Comparison of ENCODE assay signal across 20 cellular contexts in the genomic region with DNA sequence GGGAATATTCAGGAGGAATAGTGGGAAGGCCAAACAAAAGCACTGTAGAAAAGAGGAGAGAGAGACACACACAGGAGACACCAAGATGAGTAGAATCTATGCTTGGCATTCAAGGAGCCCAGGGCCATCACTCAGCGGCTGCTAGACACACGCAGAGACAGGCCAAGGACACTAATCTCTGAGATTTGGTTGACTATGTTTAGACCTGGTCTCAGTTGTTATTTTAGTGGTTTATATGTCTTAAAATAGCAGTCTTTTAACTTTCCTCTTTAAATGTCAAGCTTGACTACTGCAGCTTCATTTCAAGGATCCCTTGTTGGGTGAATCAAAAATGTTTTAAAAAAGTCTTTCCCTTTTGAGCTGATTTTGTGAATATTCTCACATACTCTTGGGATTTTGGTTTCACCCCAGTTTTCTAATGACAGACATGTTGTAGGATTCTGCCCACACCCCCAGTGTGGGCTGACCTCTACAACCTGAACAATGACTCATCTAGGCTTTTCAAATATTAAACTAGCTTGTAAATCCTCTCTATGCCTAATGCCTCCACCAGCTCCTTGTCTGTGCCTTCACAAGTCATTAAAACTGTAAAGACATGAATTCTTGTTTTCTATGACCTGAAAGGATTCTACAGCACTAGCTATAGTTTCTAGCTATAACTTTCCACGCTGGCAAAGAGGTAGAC.
DNase-seq lines count a peak whose midpoint lies in the region; ATAC-seq and TF ChIP-seq lines count a peak whose summit lies in the region.
"Had no signal": no experiment of that assay in that cellular context is flagged by ENCODE, and none has a peak within 500 bp of the region (broad histone marks: within the 10 kb centered on the region; RNA-seq: fewer than 3 reads in every experiment).

No MANE protein-coding gene starts in this region.

- no peak overlapping the region for H3K4me3 Mint-ChIP-seq in activated naive CD8-positive, alpha-beta T cell treated with anti-CD3 and anti-CD28 coated beads, Interleukin-2, amount 50 U/mL, for 24 hours
- H3K4me3 Mint-ChIP-seq in activated naive CD8-positive, alpha-beta T cell treated with anti-CD3 and anti-CD28 coated beads for 36 hours = no peak overlapping the region
- no peak overlapping the region for H3K4me3 Mint-ChIP-seq in activated T-helper 2 cell treated with anti-CD3 and anti-CD28 coated beads, Interferon-gamma antibody, Interleukin-2, Interleukin-4, amounts not matched to agents 10 μg/mL and 5 μg/mL and 100 μg/mL, durations not matched to agents 14 hours and 24 hours and 36 hours (ENCODE audit: low read depth)
- H3K4me3 Mint-ChIP-seq: activated T-helper 17 cell treated with anti-CD3 and anti-CD28 coated beads, Interleukin-2, amount 50 U/mL, for 72 hours had no signal

- intact Hi-C loops in left cardiac atrium (cut with DNase I) = no loop called here
- intact Hi-C loops in activated T-helper 2 cell treated with anti-CD3 and anti-CD28 coated beads, Interferon-gamma antibody, Interleukin-2, Interleukin-4, amounts not matched to agents 10 μg/mL and 5 μg/mL and 100 μg/mL, durations not matched to agents 14 hours and 24 hours and 36 hours (cut with micrococcal nuclease) = no loop called here

- H3K27me3 Mint-ChIP-seq in activated naive CD8-positive, alpha-beta T cell treated with anti-CD3 and anti-CD28 coated beads, Interleukin-2, amount 50 U/mL, for 24 hours = peaks cover 20% of the 10 kb centered on the region
- peaks cover 13% of the 10 kb centered on the region for H3K27me3 Mint-ChIP-seq in activated naive CD8-positive, alpha-beta T cell treated with anti-CD3 and anti-CD28 coated beads for 36 hours
- H3K27me3 Mint-ChIP-seq in activated T-helper 2 cell treated with anti-CD3 and anti-CD28 coated beads, Interferon-gamma antibody, Interleukin-2, Interleukin-4, amounts not matched to agents 10 μg/mL and 5 μg/mL and 100 μg/mL, durations not matched to agents 14 hours and 24 hours and 36 hours (ENCODE audit: low read depth) = peaks cover 16% of the 10 kb centered on the region

- no peak for DNase-seq in activated naive CD8-positive, alpha-beta T cell treated with anti-CD3 and anti-CD28 coated beads, Interleukin-2, amount 50 U/mL, for 24 hours
- DNase-seq in activated naive CD8-positive, alpha-beta T cell treated with anti-CD3 and anti-CD28 coated beads for 36 hours = no peak
- DNase-seq in SW480 (ENCODE audit: low spot score) = peak; percentile 60
- no peak for DNase-seq in left cardiac atrium
- no peak for DNase-seq in midbrain (lab: John Stamatoyannopoulos, UW)
- DNase-seq in GM10266 (ENCODE audit: extremely low spot score) = no peak
- no peak for DNase-seq in activated T-helper 2 cell treated with anti-CD3 and anti-CD28 coated beads, Interferon-gamma antibody, Interleukin-2, Interleukin-4, amounts not matched to agents 10 μg/mL and 5 μg/mL and 100 μg/mL, durations not matched to agents 14 hours and 24 hours and 36 hours (ENCODE audit: low spot score)
- DNase-seq: 8988T; activated CD4-positive, alpha-beta T cell treated with anti-CD3 and anti-CD28 coated beads, Interleukin-2, amount 50 U/mL, for 4 hours; hippocampal formation; NCI-H1694; NCI-H524 treated with DMSO at 0.1 percent for 48 hours; SHP77; stimulated activated CD4-positive, alpha-beta T cell treated with anti-CD3 and anti-CD28 coated beads, Interleukin-15, amount 100 ng/mL, for 24 hours; T-helper 9 cell had no signal

- H3K4me1 Mint-ChIP-seq in activated naive CD8-positive, alpha-beta T cell treated with anti-CD3 and anti-CD28 coated beads, Interleukin-2, amount 50 U/mL, for 24 hours = peaks cover 12% of the 10 kb centered on the region
- peaks cover 9% of the 10 kb centered on the region for H3K4me1 Mint-ChIP-seq in activated naive CD8-positive, alpha-beta T cell treated with anti-CD3 and anti-CD28 coated beads for 36 hours
- H3K4me1 Mint-ChIP-seq in activated T-helper 2 cell treated with anti-CD3 and anti-CD28 coated beads, Interferon-gamma antibody, Interleukin-2, Interleukin-4, amounts not matched to agents 10 μg/mL and 5 μg/mL and 100 μg/mL, durations not matched to agents 14 hours and 24 hours and 36 hours (ENCODE audit: low read depth) = no peaks in the 10 kb centered on the region
- H3K4me1 Mint-ChIP-seq: activated T-helper 17 cell treated with anti-CD3 and anti-CD28 coated beads, Interleukin-2, amount 50 U/mL, for 72 hours had no signal

- H3K4me1 ChIP-seq in skeletal muscle tissue (ENCODE audit: control insufficient read depth in 3 of 3, insufficient read depth in 3 of 3, low read length in 3 of 3) = peaks cover 22 to 27% (median 27%) of the 10 kb centered on the region in 3 donors

- H3K4me3 ChIP-seq in skeletal muscle tissue (ENCODE audit: low read length in 3 of 3) = no peak overlapping the region
- H3K4me3 ChIP-seq: cardiac muscle cell, K562, lung had no signal

- H3K27ac Mint-ChIP-seq in activated naive CD8-positive, alpha-beta T cell treated with anti-CD3 and anti-CD28 coated beads, Interleukin-2, amount 50 U/mL, for 24 hours = peak overlapping the region; percentile 14
- H3K27ac Mint-ChIP-seq in activated naive CD8-positive, alpha-beta T cell treated with anti-CD3 and anti-CD28 coated beads for 36 hours = no peak overlapping the region
- H3K27ac Mint-ChIP-seq in activated T-helper 2 cell treated with anti-CD3 and anti-CD28 coated beads, Interferon-gamma antibody, Interleukin-2, Interleukin-4, amounts not matched to agents 10 μg/mL and 5 μg/mL and 100 μg/mL, durations not matched to agents 14 hours and 24 hours and 36 hours = no peak overlapping the region
- H3K27ac Mint-ChIP-seq: activated T-helper 17 cell treated with anti-CD3 and anti-CD28 coated beads, Interleukin-2, amount 50 U/mL, for 72 hours had no signal

- peaks cover 0 to 3% (median 0%) of the 10 kb centered on the region in 3 donors for H3K9me3 ChIP-seq in skeletal muscle tissue (ENCODE audit: control insufficient read depth in 3 of 3, low read length in 3 of 3)

- no peak for TF ChIP-seq CTCF in GM10266 (IDR thresholded peaks at IDR 0.05; ENCODE audit: control insufficient read depth, insufficient read depth, low read depth, missing control alignments)

- no peaks in the 10 kb centered on the region for H3K36me3 ChIP-seq in skeletal muscle tissue (ENCODE audit: control insufficient read depth in 3 of 3, insufficient read depth in 3 of 3, low read length in 3 of 3)
- H3K36me3 ChIP-seq: cardiac muscle cell had no signal

- H3K27me3 ChIP-seq in skeletal muscle tissue (ENCODE audit: control insufficient read depth in 3 of 3, insufficient read depth in 3 of 3, low read length in 3 of 3) = no peaks in the 10 kb centered on the region
- H3K27me3 ChIP-seq: cardiac muscle cell had no signal

- H3K27ac ChIP-seq in skeletal muscle tissue (ENCODE audit: low read depth, low read length) = peak overlapping the region; percentile 95
- H3K27ac ChIP-seq: cardiac muscle cell had no signal

- peaks cover 29% of the 10 kb centered on the region for H3K9me3 Mint-ChIP-seq in activated naive CD8-positive, alpha-beta T cell treated with anti-CD3 and anti-CD28 coated beads, Interleukin-2, amount 50 U/mL, for 24 hours
- peaks cover 11% of the 10 kb centered on the region for H3K9me3 Mint-ChIP-seq in activated naive CD8-positive, alpha-beta T cell treated with anti-CD3 and anti-CD28 coated beads for 36 hours
- peaks cover 18% of the 10 kb centered on the region for H3K9me3 Mint-ChIP-seq in activated T-helper 2 cell treated with anti-CD3 and anti-CD28 coated beads, Interferon-gamma antibody, Interleukin-2, Interleukin-4, amounts not matched to agents 10 μg/mL and 5 μg/mL and 100 μg/mL, durations not matched to agents 14 hours and 24 hours and 36 hours

- peak; percentile 43 for ATAC-seq in activated naive CD8-positive, alpha-beta T cell treated with anti-CD3 and anti-CD28 coated beads, Interleukin-2, amount 50 U/mL, for 24 hours
- peak; percentile 77 to 87 for ATAC-seq in left cardiac atrium
- ATAC-seq: activated T-helper 17 cell treated with anti-CD3 and anti-CD28 coated beads, Interleukin-2, amount 50 U/mL, for 72 hours; K562 had no signal

- peak overlapping the region; percentile 3 to 25 (median 18) for H3K9ac ChIP-seq in skeletal muscle tissue (ENCODE audit: low read depth in 1 of 3, low read length in 3 of 3)

- H3K36me3 Mint-ChIP-seq in activated naive CD8-positive, alpha-beta T cell treated with anti-CD3 and anti-CD28 coated beads, Interleukin-2, amount 50 U/mL, for 24 hours (ENCODE audit: low read depth) = no peaks in the 10 kb centered on the region
- H3K36me3 Mint-ChIP-seq in activated naive CD8-positive, alpha-beta T cell treated with anti-CD3 and anti-CD28 coated beads for 36 hours = peaks cover under 1% of the 10 kb centered on the region
- peaks cover 2% of the 10 kb centered on the region for H3K36me3 Mint-ChIP-seq in activated T-helper 2 cell treated with anti-CD3 and anti-CD28 coated beads, Interferon-gamma antibody, Interleukin-2, Interleukin-4, amounts not matched to agents 10 μg/mL and 5 μg/mL and 100 μg/mL, durations not matched to agents 14 hours and 24 hours and 36 hours (ENCODE audit: low read depth)
